Comparison of ENCODE assay signal across 1 cellular context in the genomic region with DNA sequence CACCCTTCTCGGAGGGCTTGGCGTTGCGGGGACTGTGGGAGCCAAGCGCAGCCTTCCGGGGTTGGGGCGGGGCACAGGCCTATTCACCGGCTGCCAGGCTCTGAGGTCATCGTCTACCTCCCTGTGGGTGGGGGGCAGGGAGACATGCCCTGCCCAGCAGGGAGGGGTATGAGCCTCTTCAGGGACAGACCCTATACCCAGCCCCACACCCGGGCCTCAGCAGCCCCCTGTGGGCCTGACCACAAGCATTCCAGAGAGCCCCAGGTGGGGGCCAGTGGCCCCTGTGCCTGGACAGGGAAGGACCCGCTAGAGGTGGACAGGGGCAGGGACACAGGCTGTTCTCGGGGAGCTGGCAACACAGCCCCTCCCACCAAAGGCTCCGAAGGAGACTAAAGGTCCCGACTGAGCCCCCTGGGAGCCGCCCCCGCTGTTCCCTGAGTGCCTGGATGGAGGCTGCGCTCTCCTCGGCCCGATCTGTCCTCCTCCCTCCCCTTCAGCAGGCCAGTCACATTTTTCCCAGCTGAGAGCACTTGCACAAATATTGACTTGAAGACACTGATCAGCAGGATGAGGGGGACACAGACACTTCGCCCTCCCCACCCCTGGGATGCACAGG.
TF ChIP-seq lines count a peak whose summit lies in the region.

No MANE protein-coding gene starts in this region.

TF ChIP-seq in HepG2, 621 proteins besides CTCF, POLR2A, EP300 and RAD21 (continues in another document):
- TF ChIP-seq RXRA (CRISPR knock-in tag; IDR thresholded peaks at IDR 0.05) (0 out of 2 replicates have a peak, but pooled peaks have one; percentile 11), PHF21A (CRISPR knock-in tag; IDR thresholded peaks at IDR 0.05) (0 out of 2 replicates have a peak, but pooled peaks have one; percentile 16), ZNF263 (CRISPR knock-in tag; IDR thresholded peaks at IDR 0.05) (peak; percentile 87), HNRNPLL (IDR thresholded peaks at IDR 0.05; ENCODE audit: low read depth, low read length, poor library complexity, severe bottlenecking) (peak; percentile 3), IKZF4 (CRISPR knock-in tag; IDR thresholded peaks at IDR 0.05; ENCODE audit: borderline replicate concordance, low read depth, not compliant biosample characterization) (no peak), FOSL2 (CRISPR knock-in tag; IDR thresholded peaks at IDR 0.05) (peak; percentile 27), ZNF713 (CRISPR knock-in tag; IDR thresholded peaks at IDR 0.05) (no peak), HNRNPL (IDR thresholded peaks at IDR 0.05; ENCODE audit: low read depth, low read length) (0 out of 2 replicates have a peak, but pooled peaks have one; percentile 30), ZSCAN12 (CRISPR knock-in tag; IDR thresholded peaks at IDR 0.05) (no peak), FOXA1 (IDR thresholded peaks at IDR 0.05) (no peak), FOXA1 (CRISPR knock-in tag; IDR thresholded peaks at IDR 0.05) (peak; percentile 63), PTBP1 (IDR thresholded peaks at IDR 0.05; ENCODE audit: low read depth, low read length, poor library complexity, severe bottlenecking) (peak; percentile 26), SAP130 (CRISPR knock-in tag; IDR thresholded peaks at IDR 0.05; ENCODE audit: low read depth) (peak; percentile 53), MYC (CRISPR knock-in tag; IDR thresholded peaks at IDR 0.05; ENCODE audit: borderline replicate concordance) (0 out of 2 replicates have a peak, but pooled peaks have one; percentile 9), ZNF564 (CRISPR knock-in tag; IDR thresholded peaks at IDR 0.05) (peak; percentile 89), JUND (CRISPR knock-in tag; IDR thresholded peaks at IDR 0.05) (0 out of 2 replicates have a peak, but pooled peaks have one; percentile 51), ZNF160 (CRISPR knock-in tag; IDR thresholded peaks at IDR 0.05) (no peak), ZEB1 (IDR thresholded peaks at IDR 0.05; ENCODE audit: insufficient replicate concordance, low read depth) (no peak), PRPF4 (IDR thresholded peaks at IDR 0.05; ENCODE audit: low read depth, low read length, poor library complexity, severe bottlenecking) (peak; percentile 73), TEAD3 (CRISPR knock-in tag; optimal IDR thresholded peaks at IDR 0.05; ENCODE audit: borderline replicate concordance) (peak; percentile 58), ZFAT (CRISPR knock-in tag; conservative IDR thresholded peaks at IDR 0.05) (no peak), ZBTB38 (CRISPR knock-in tag; IDR thresholded peaks at IDR 0.05) (0 out of 2 replicates have a peak, but pooled peaks have one; percentile 4), ATF7 (IDR thresholded peaks at IDR 0.05) (no peak), ATF7 (CRISPR knock-in tag; IDR thresholded peaks at IDR 0.05) (0 out of 2 replicates have a peak, but pooled peaks have one; percentile 28), ZNF124 (CRISPR knock-in tag; IDR thresholded peaks at IDR 0.05) (no peak)
- TF ChIP-seq, protein P1, sequence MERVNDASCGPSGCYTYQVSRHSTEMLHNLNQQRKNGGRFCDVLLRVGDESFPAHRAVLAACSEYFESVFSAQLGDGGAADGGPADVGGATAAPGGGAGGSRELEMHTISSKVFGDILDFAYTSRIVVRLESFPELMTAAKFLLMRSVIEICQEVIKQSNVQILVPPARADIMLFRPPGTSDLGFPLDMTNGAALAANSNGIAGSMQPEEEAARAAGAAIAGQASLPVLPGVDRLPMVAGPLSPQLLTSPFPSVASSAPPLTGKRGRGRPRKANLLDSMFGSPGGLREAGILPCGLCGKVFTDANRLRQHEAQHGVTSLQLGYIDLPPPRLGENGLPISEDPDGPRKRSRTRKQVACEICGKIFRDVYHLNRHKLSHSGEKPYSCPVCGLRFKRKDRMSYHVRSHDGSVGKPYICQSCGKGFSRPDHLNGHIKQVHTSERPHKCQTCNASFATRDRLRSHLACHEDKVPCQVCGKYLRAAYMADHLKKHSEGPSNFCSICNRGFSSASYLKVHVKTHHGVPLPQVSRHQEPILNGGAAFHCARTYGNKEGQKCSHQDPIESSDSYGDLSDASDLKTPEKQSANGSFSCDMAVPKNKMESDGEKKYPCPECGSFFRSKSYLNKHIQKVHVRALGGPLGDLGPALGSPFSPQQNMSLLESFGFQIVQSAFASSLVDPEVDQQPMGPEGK (CRISPR knock-in tag; IDR thresholded peaks at IDR 0.05) = peak; percentile 88
- TF ChIP-seq, protein P2, sequence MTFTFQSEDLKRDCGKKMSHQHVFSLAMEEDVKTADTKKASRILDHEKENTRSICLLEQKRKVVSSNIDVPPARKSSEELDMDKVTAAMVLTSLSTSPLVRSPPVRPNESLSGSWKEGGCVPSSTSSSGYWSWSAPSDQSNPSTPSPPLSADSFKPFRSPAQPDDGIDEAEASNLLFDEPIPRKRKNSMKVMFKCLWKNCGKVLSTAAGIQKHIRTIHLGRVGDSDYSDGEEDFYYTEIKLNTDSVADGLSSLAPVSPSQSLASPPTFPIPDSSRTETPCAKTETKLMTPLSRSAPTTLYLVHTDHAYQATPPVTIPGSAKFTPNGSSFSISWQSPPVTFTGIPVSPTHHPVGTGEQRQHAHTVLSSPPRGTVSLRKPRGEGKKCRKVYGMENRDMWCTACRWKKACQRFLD (CRISPR knock-in tag; IDR thresholded peaks at IDR 0.05; ENCODE audit: borderline replicate concordance) = no peak
- TF ChIP-seq, protein P3, sequence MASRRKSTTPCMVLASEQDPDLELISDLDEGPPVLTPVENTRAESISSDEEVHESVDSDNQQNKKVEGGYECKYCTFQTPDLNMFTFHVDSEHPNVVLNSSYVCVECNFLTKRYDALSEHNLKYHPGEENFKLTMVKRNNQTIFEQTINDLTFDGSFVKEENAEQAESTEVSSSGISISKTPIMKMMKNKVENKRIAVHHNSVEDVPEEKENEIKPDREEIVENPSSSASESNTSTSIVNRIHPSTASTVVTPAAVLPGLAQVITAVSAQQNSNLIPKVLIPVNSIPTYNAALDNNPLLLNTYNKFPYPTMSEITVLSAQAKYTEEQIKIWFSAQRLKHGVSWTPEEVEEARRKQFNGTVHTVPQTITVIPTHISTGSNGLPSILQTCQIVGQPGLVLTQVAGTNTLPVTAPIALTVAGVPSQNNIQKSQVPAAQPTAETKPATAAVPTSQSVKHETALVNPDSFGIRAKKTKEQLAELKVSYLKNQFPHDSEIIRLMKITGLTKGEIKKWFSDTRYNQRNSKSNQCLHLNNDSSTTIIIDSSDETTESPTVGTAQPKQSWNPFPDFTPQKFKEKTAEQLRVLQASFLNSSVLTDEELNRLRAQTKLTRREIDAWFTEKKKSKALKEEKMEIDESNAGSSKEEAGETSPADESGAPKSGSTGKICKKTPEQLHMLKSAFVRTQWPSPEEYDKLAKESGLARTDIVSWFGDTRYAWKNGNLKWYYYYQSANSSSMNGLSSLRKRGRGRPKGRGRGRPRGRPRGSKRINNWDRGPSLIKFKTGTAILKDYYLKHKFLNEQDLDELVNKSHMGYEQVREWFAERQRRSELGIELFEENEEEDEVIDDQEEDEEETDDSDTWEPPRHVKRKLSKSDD (CRISPR knock-in tag; IDR thresholded peaks at IDR 0.05; ENCODE audit: low read depth) = no peak
- TF ChIP-seq, protein P4, sequence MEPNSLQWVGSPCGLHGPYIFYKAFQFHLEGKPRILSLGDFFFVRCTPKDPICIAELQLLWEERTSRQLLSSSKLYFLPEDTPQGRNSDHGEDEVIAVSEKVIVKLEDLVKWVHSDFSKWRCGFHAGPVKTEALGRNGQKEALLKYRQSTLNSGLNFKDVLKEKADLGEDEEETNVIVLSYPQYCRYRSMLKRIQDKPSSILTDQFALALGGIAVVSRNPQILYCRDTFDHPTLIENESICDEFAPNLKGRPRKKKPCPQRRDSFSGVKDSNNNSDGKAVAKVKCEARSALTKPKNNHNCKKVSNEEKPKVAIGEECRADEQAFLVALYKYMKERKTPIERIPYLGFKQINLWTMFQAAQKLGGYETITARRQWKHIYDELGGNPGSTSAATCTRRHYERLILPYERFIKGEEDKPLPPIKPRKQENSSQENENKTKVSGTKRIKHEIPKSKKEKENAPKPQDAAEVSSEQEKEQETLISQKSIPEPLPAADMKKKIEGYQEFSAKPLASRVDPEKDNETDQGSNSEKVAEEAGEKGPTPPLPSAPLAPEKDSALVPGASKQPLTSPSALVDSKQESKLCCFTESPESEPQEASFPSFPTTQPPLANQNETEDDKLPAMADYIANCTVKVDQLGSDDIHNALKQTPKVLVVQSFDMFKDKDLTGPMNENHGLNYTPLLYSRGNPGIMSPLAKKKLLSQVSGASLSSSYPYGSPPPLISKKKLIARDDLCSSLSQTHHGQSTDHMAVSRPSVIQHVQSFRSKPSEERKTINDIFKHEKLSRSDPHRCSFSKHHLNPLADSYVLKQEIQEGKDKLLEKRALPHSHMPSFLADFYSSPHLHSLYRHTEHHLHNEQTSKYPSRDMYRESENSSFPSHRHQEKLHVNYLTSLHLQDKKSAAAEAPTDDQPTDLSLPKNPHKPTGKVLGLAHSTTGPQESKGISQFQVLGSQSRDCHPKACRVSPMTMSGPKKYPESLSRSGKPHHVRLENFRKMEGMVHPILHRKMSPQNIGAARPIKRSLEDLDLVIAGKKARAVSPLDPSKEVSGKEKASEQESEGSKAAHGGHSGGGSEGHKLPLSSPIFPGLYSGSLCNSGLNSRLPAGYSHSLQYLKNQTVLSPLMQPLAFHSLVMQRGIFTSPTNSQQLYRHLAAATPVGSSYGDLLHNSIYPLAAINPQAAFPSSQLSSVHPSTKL (CRISPR knock-in tag; IDR thresholded peaks at IDR 0.05) = 0 out of 2 replicates have a peak, but pooled peaks have one; percentile 20
- TF ChIP-seq, protein P5, sequence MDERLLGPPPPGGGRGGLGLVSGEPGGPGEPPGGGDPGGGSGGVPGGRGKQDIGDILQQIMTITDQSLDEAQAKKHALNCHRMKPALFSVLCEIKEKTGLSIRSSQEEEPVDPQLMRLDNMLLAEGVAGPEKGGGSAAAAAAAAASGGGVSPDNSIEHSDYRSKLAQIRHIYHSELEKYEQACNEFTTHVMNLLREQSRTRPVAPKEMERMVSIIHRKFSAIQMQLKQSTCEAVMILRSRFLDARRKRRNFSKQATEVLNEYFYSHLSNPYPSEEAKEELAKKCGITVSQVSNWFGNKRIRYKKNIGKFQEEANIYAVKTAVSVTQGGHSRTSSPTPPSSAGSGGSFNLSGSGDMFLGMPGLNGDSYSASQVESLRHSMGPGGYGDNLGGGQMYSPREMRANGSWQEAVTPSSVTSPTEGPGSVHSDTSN (CRISPR knock-in tag; IDR thresholded peaks at IDR 0.05) = no peak
- TF ChIP-seq, protein P6, sequence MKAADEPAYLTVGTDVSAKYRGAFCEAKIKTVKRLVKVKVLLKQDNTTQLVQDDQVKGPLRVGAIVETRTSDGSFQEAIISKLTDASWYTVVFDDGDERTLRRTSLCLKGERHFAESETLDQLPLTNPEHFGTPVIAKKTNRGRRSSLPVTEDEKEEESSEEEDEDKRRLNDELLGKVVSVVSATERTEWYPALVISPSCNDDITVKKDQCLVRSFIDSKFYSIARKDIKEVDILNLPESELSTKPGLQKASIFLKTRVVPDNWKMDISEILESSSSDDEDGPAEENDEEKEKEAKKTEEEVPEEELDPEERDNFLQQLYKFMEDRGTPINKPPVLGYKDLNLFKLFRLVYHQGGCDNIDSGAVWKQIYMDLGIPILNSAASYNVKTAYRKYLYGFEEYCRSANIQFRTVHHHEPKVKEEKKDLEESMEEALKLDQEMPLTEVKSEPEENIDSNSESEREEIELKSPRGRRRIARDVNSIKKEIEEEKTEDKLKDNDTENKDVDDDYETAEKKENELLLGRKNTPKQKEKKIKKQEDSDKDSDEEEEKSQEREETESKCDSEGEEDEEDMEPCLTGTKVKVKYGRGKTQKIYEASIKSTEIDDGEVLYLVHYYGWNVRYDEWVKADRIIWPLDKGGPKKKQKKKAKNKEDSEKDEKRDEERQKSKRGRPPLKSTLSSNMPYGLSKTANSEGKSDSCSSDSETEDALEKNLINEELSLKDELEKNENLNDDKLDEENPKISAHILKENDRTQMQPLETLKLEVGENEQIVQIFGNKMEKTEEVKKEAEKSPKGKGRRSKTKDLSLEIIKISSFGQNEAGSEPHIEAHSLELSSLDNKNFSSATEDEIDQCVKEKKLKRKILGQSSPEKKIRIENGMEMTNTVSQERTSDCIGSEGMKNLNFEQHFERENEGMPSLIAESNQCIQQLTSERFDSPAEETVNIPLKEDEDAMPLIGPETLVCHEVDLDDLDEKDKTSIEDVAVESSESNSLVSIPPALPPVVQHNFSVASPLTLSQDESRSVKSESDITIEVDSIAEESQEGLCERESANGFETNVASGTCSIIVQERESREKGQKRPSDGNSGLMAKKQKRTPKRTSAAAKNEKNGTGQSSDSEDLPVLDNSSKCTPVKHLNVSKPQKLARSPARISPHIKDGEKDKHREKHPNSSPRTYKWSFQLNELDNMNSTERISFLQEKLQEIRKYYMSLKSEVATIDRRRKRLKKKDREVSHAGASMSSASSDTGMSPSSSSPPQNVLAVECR (CRISPR knock-in tag; IDR thresholded peaks at IDR 0.05; ENCODE audit: borderline replicate concordance) = peak; percentile 41; the same call in 1 of the 2 replicates
- TF ChIP-seq, protein P7, sequence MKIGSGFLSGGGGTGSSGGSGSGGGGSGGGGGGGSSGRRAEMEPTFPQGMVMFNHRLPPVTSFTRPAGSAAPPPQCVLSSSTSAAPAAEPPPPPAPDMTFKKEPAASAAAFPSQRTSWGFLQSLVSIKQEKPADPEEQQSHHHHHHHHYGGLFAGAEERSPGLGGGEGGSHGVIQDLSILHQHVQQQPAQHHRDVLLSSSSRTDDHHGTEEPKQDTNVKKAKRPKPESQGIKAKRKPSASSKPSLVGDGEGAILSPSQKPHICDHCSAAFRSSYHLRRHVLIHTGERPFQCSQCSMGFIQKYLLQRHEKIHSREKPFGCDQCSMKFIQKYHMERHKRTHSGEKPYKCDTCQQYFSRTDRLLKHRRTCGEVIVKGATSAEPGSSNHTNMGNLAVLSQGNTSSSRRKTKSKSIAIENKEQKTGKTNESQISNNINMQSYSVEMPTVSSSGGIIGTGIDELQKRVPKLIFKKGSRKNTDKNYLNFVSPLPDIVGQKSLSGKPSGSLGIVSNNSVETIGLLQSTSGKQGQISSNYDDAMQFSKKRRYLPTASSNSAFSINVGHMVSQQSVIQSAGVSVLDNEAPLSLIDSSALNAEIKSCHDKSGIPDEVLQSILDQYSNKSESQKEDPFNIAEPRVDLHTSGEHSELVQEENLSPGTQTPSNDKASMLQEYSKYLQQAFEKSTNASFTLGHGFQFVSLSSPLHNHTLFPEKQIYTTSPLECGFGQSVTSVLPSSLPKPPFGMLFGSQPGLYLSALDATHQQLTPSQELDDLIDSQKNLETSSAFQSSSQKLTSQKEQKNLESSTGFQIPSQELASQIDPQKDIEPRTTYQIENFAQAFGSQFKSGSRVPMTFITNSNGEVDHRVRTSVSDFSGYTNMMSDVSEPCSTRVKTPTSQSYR (CRISPR knock-in tag; IDR thresholded peaks at IDR 0.05; ENCODE audit: borderline replicate concordance) = peak; percentile 32; the same call in 1 of the 2 replicates
- TF ChIP-seq, protein P8, sequence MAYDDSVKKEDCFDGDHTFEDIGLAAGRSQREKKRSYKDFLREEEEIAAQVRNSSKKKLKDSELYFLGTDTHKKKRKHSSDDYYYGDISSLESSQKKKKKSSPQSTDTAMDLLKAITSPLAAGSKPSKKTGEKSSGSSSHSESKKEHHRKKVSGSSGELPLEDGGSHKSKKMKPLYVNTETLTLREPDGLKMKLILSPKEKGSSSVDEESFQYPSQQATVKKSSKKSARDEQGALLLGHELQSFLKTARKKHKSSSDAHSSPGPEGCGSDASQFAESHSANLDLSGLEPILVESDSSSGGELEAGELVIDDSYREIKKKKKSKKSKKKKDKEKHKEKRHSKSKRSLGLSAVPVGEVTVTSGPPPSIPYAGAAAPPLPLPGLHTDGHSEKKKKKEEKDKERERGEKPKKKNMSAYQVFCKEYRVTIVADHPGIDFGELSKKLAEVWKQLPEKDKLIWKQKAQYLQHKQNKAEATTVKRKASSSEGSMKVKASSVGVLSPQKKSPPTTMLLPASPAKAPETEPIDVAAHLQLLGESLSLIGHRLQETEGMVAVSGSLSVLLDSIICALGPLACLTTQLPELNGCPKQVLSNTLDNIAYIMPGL (CRISPR knock-in tag; IDR thresholded peaks at IDR 0.05; ENCODE audit: borderline replicate concordance in 1 of 2, low read depth in 1 of 2) = no peak
